Comparison of ENCODE assay signal across 8 cellular contexts in genomic region chr12:88035271-88035906, GRCh38. TPM values are rescaled to one million over a fixed set of nuclear protein-coding genes. Genes with fewer than 3 reads are reported as not detected.
DNase-seq lines count a peak whose midpoint lies in the region; ATAC-seq and TF ChIP-seq lines count a peak whose summit lies in the region.

No MANE protein-coding gene starts in this region.

- no peaks in the 10 kb centered on the region for H3K36me3 Mint-ChIP-seq in activated naive CD4-positive, alpha-beta T cell treated with anti-CD3 and anti-CD28 coated beads, Interleukin-2, amount 50 U/mL, for 24 hours
- peaks cover 3% of the 10 kb centered on the region for H3K36me3 Mint-ChIP-seq in osteocyte (ENCODE audit: unreplicated experiment)

- H3K27ac Mint-ChIP-seq in activated naive CD4-positive, alpha-beta T cell treated with anti-CD3 and anti-CD28 coated beads, Interleukin-2, amount 50 U/mL, for 24 hours: peak overlapping the region; percentile 96
- H3K27ac Mint-ChIP-seq in osteocyte (ENCODE audit: unreplicated experiment): peak overlapping the region; percentile 94

- no peak for TF ChIP-seq CTCF in osteocyte (IDR thresholded peaks at IDR 0.05)

- H3K4me1 Mint-ChIP-seq in activated naive CD4-positive, alpha-beta T cell treated with anti-CD3 and anti-CD28 coated beads, Interleukin-2, amount 50 U/mL, for 24 hours: peaks cover 50% of the 10 kb centered on the region
- peaks cover 42% of the 10 kb centered on the region for H3K4me1 Mint-ChIP-seq in osteocyte (ENCODE audit: unreplicated experiment)

- H3K4me3 Mint-ChIP-seq in activated naive CD4-positive, alpha-beta T cell treated with anti-CD3 and anti-CD28 coated beads, Interleukin-2, amount 50 U/mL, for 24 hours: peak overlapping the region; percentile 99
- H3K4me3 Mint-ChIP-seq in osteocyte (ENCODE audit: unreplicated experiment): peak overlapping the region; percentile 96

- H3K9me3 ChIP-seq in SK-N-MC (ENCODE audit: low read depth, low read length) (no peaks in the 10 kb centered on the region), thymus (ENCODE audit: control insufficient read depth) (no peaks in the 10 kb centered on the region)

- no peaks in the 10 kb centered on the region for H3K9me3 Mint-ChIP-seq in activated naive CD4-positive, alpha-beta T cell treated with anti-CD3 and anti-CD28 coated beads, Interleukin-2, amount 50 U/mL, for 24 hours
- H3K9me3 Mint-ChIP-seq in osteocyte (ENCODE audit: unreplicated experiment): no peaks in the 10 kb centered on the region

- WGBS in thymus: under 1% methylated on average over 54 of the region's 54 CpGs

- H3K27ac ChIP-seq in SK-N-MC: no peak overlapping the region
- H3K27ac ChIP-seq in thymus (ENCODE audit: low read depth): peak overlapping the region; percentile 90

- peak; percentile 100 for ATAC-seq in HG02588 (IDR thresholded peaks at IDR 0.05; ENCODE audit: unreplicated experiment)

- peak; percentile 71 for DNase-seq in NCI-H1048 (lab: John Stamatoyannopoulos, UW)
- no peak for DNase-seq in SK-N-MC (ENCODE audit: low read depth, low spot score)
- DNase-seq in head of caudate nucleus: peak; percentile 87 to 98 (median 95)
- DNase-seq in osteocyte (ENCODE audit: extremely low spot score, unreplicated experiment): peak; percentile 95

- peaks cover 9% of the 10 kb centered on the region for H3K4me1 ChIP-seq in thymus (ENCODE audit: control insufficient read depth, insufficient read depth, low read length)

- peaks cover 32% of the 10 kb centered on the region for H3K36me3 ChIP-seq in SK-N-MC (ENCODE audit: insufficient read depth, low read length)
- H3K36me3 ChIP-seq in thymus (ENCODE audit: control insufficient read depth, insufficient read depth): no peaks in the 10 kb centered on the region

- no peaks in the 10 kb centered on the region for H3K27me3 ChIP-seq in thymus (ENCODE audit: control insufficient read depth, insufficient read depth)

- no peaks in the 10 kb centered on the region for H3K27me3 Mint-ChIP-seq in activated naive CD4-positive, alpha-beta T cell treated with anti-CD3 and anti-CD28 coated beads, Interleukin-2, amount 50 U/mL, for 24 hours
- H3K27me3 Mint-ChIP-seq in osteocyte (ENCODE audit: unreplicated experiment): no peaks in the 10 kb centered on the region

- H3K9ac ChIP-seq in SK-N-MC (ENCODE audit: insufficient read length): peak overlapping the region; percentile 70

- H3K4me3 ChIP-seq in GM08714 (ENCODE audit: low read length) (peak overlapping the region; percentile 70), SK-N-MC (peak overlapping the region; percentile 92), thymus (ENCODE audit: low read length) (peak overlapping the region; percentile 87)

- intact Hi-C loops in head of caudate nucleus (cut with DNase I): no loop called here

RNA-seq across cellular contexts. Expression of gene C12orf50, which starts 6.2 kb away (rescaled TPM):
- 0.08 TPM in 1 of 2 replicates, not detected in the other for total RNA-seq in osteocyte
- polyA plus RNA-seq in thymus: 0.18 TPM
